Comparison of ENCODE assay signal across 1 cellular context in the genomic region with DNA sequence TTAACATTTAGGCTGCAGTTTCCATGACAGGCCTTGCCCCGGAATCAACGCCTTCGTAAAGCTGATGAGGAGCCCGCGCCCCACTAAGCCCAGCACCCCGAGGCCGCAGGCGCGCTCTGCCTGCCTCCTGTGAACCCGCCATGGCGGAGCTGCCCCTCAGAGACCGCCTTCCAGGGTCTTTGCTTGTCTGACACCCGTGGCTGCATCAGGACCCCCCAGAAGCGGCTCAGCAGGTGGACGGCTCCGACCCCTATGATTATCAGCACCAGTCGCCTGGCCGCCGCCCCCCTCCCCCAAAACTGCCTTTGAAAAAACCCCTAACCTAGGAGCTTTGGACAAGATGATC.
TF ChIP-seq lines count a peak whose summit lies in the region.

No MANE protein-coding gene starts in this region.

TF ChIP-seq in endothelial cell of umbilical vein, 7 proteins besides CTCF, POLR2A, EP300 and RAD21:
- TF ChIP-seq JUN (IDR thresholded peaks at IDR 0.05; ENCODE audit: borderline replicate concordance, insufficient read depth, insufficient read length, low read depth): no peak
- TF ChIP-seq EZH2 (IDR thresholded peaks at IDR 0.05; ENCODE audit: borderline replicate concordance, low read depth, low read length, severe bottlenecking): no peak
- TF ChIP-seq FOS (IDR thresholded peaks at IDR 0.05; ENCODE audit: borderline replicate concordance, insufficient read depth, low read length): no peak
- TF ChIP-seq GATA2 (IDR thresholded peaks at IDR 0.05; ENCODE audit: insufficient read depth, insufficient read length, low read depth, low read length): no peak
- TF ChIP-seq MYC (IDR thresholded peaks at IDR 0.05; ENCODE audit: low read depth, low read length): no peak
- TF ChIP-seq, protein P1, sequence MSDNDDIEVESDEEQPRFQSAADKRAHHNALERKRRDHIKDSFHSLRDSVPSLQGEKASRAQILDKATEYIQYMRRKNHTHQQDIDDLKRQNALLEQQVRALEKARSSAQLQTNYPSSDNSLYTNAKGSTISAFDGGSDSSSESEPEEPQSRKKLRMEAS (IDR thresholded peaks at IDR 0.05; ENCODE audit: insufficient read depth, insufficient read length): no peak
- TF ChIP-seq POLR2AphosphoS5 (IDR thresholded peaks at IDR 0.05; ENCODE audit: insufficient read depth, low read depth, low read length): no peak
TF ChIP-seq in endothelial cell of umbilical vein: peak in this region for 0.
